In the genomic region with DNA sequence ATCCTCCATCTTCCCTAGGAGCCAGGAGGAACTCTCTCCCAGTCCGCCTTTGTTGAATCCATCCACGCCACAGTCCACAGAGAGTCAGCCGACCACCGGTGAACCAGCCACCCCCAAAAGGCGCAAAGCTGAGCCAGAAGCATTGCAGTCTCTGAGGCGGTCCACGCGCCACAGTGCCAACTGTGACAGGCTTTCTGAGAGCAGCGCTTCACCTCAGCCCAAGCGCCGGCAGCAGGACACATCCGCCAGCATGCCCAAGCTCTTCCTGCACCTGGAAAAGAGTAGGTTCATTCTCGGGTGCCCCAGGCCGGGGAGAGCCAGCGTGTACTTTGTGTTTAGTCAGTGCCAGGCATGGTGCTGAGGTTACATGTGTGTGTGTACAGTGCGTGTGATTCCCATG, we compare ENCODE assay signal across 20 cellular contexts. TPM values are rescaled to one million over a fixed set of nuclear protein-coding genes. Genes with fewer than 3 reads are reported as not detected.
A peak's percentile ranks its signal among the peaks of the same experiment; 100 is the strongest.
DNase-seq lines count a peak whose midpoint lies in the region; ATAC-seq and TF ChIP-seq lines count a peak whose summit lies in the region.
"Had no signal": no experiment of that assay in that cellular context is flagged by ENCODE, and none has a peak within 500 bp of the region (broad histone marks: within the 10 kb centered on the region; RNA-seq: fewer than 3 reads in every experiment).

No MANE protein-coding gene starts in this region.

- BruUV-seq in Caco-2 (replicated peaks; lab: Mats Ljungman, UMichigan), result no TSS peak

- H3K9me3 ChIP-seq in Caco-2, result no peaks in the 10 kb centered on the region
- H3K9me3 ChIP-seq: ascending aorta, uterus had no signal

- peaks cover 53% of the 10 kb centered on the region for H3K36me3 Mint-ChIP-seq in activated CD8-positive, alpha-beta memory T cell treated with anti-CD3 and anti-CD28 coated beads, Interleukin-2, amount 10 ng/mL, durations not matched to agents 7 days and 5 days
- H3K36me3 Mint-ChIP-seq in IgD-negative memory B cell (peaks cover 1% of the 10 kb centered on the region), CD14-positive monocyte (peaks cover 61 to 79% of the 10 kb centered on the region in 2 donors), Caco-2 (ENCODE audit: insufficient read depth, unreplicated experiment) (peaks cover 14% of the 10 kb centered on the region)
- peaks cover 49 to 58% of the 10 kb centered on the region in 2 donors for H3K36me3 Mint-ChIP-seq in activated naive CD4-positive, alpha-beta T cell treated with anti-CD3 and anti-CD28 coated beads, Interleukin-2, amount 50 U/mL, for 72 hours
- peaks cover 96% of the 10 kb centered on the region for H3K36me3 Mint-ChIP-seq in stimulated activated effector memory CD8-positive, alpha-beta T cell treated with anti-CD3 and anti-CD28 coated beads, Interleukin-12 subunit alpha, Interleukin-12 subunit beta, amount 100 ng/mL, for 72 hours

- no peak for DNase-seq in activated CD8-positive, alpha-beta memory T cell treated with anti-CD3 and anti-CD28 coated beads, Interleukin-2, amount 10 ng/mL, durations not matched to agents 7 days and 5 days
- no peak for DNase-seq in activated CD8-positive, alpha-beta memory T cell treated with anti-CD3 and anti-CD28 coated beads, Interleukin-2, amount 50 U/mL, for 48 hours
- no peak for DNase-seq in activated naive CD4-positive, alpha-beta T cell treated with anti-CD3 and anti-CD28 coated beads, Interleukin-2, amount 50 U/mL, for 72 hours (ENCODE audit: low spot score in 2 of 2)
- no peak for DNase-seq in stimulated activated effector memory CD8-positive, alpha-beta T cell treated with anti-CD3 and anti-CD28 coated beads, Interleukin-12 subunit alpha, Interleukin-12 subunit beta, amount 100 ng/mL, for 72 hours (ENCODE audit: low spot score in 2 of 2)
- no peak for DNase-seq in left lobe of liver (ENCODE audit: low spot score)
- no peak for DNase-seq in CD14-positive monocyte (ENCODE audit: low spot score)
- DNase-seq in Caco-2, result no peak
- DNase-seq: ACHN; activated CD4-positive, alpha-beta T cell treated with anti-CD3 and anti-CD28 coated beads for 48 hours; GDM1; IMR-90; kidney; NCI-H1694; NCI-H2171 treated with DMSO at 0.1 percent for 48 hours; NCI-H526; uterus had no signal

- H3K4me1 Mint-ChIP-seq in activated CD8-positive, alpha-beta memory T cell treated with anti-CD3 and anti-CD28 coated beads, Interleukin-2, amount 10 ng/mL, durations not matched to agents 7 days and 5 days, result peaks cover 63% of the 10 kb centered on the region
- H3K4me1 Mint-ChIP-seq in IgD-negative memory B cell, result peaks cover 26 to 58% (median 27%) of the 10 kb centered on the region in 3 donors
- peaks cover 40% of the 10 kb centered on the region for H3K4me1 Mint-ChIP-seq in stimulated activated effector memory CD8-positive, alpha-beta T cell treated with anti-CD3 and anti-CD28 coated beads, Interleukin-12 subunit alpha, Interleukin-12 subunit beta, amount 100 ng/mL, for 72 hours
- peaks cover 33% of the 10 kb centered on the region for H3K4me1 Mint-ChIP-seq in CD14-positive monocyte
- no peaks in the 10 kb centered on the region for H3K4me1 Mint-ChIP-seq in Caco-2 (ENCODE audit: low read depth, unreplicated experiment)

- H3K4me3 ChIP-seq in Caco-2 (ENCODE audit: low read depth, low read length), result no peak overlapping the region
- H3K4me3 ChIP-seq: ascending aorta, lung, uterus had no signal

- peak overlapping the region; percentile 85 for H3K27ac Mint-ChIP-seq in activated CD8-positive, alpha-beta memory T cell treated with anti-CD3 and anti-CD28 coated beads, Interleukin-2, amount 10 ng/mL, durations not matched to agents 7 days and 5 days
- peak overlapping the region in 1 of 3 donors; percentile 26 for H3K27ac Mint-ChIP-seq in IgD-negative memory B cell
- peak overlapping the region; percentile 94 to 99 for H3K27ac Mint-ChIP-seq in activated naive CD4-positive, alpha-beta T cell treated with anti-CD3 and anti-CD28 coated beads, Interleukin-2, amount 50 U/mL, for 72 hours
- H3K27ac Mint-ChIP-seq in stimulated activated effector memory CD8-positive, alpha-beta T cell treated with anti-CD3 and anti-CD28 coated beads, Interleukin-12 subunit alpha, Interleukin-12 subunit beta, amount 100 ng/mL, for 72 hours, result peak overlapping the region; percentile 95
- H3K27ac Mint-ChIP-seq in CD14-positive monocyte, result peak overlapping the region in 3 of 7 donors; percentile 4 to 63 (median 40)
- no peak overlapping the region for H3K27ac Mint-ChIP-seq in Caco-2 (ENCODE audit: unreplicated experiment)

- H3K36me3 ChIP-seq in Caco-2 (ENCODE audit: control insufficient read depth, insufficient read depth, low read length), result no peaks in the 10 kb centered on the region; the same call in 1 of the 2 replicates
- H3K36me3 ChIP-seq: uterus had no signal

- H3K27me3 Mint-ChIP-seq in activated CD8-positive, alpha-beta memory T cell treated with anti-CD3 and anti-CD28 coated beads, Interleukin-2, amount 10 ng/mL, durations not matched to agents 7 days and 5 days, result no peaks in the 10 kb centered on the region
- H3K27me3 Mint-ChIP-seq in IgD-negative memory B cell (peaks cover 2% of the 10 kb centered on the region), CD14-positive monocyte (ENCODE audit: low read depth in 3 of 3) (no peaks in the 10 kb centered on the region), Caco-2 (ENCODE audit: insufficient read depth, unreplicated experiment) (no peaks in the 10 kb centered on the region)

- no peaks in the 10 kb centered on the region for H3K4me1 ChIP-seq in Caco-2
- H3K4me1 ChIP-seq: ascending aorta, uterus had no signal

- no peaks in the 10 kb centered on the region for H3K27me3 ChIP-seq in Caco-2 (replicated peaks; ENCODE audit: control insufficient read depth, insufficient read depth, low read length)
- H3K27me3 ChIP-seq: ascending aorta, uterus had no signal

- intact Hi-C loops in CD14-positive monocyte (cut with micrococcal nuclease), result no loop called here
- intact Hi-C loops in Caco-2 (cut with micrococcal nuclease; ENCODE audit: unreplicated experiment), result no loop called here

- no peak for ATAC-seq in activated CD8-positive, alpha-beta memory T cell treated with anti-CD3 and anti-CD28 coated beads, Interleukin-2, amount 10 ng/mL, durations not matched to agents 7 days and 5 days
- ATAC-seq in activated naive CD4-positive, alpha-beta T cell treated with anti-CD3 and anti-CD28 coated beads, Interleukin-2, amount 50 U/mL, for 72 hours, result peak in 1 of 2 donors; percentile 30
- no peak for ATAC-seq in stimulated activated effector memory CD8-positive, alpha-beta T cell treated with anti-CD3 and anti-CD28 coated beads, Interleukin-12 subunit alpha, Interleukin-12 subunit beta, amount 100 ng/mL, for 72 hours
- no peak for ATAC-seq in left lobe of liver
- ATAC-seq: esophagus mucosa had no signal

- CTCF ChIA-PET in activated CD8-positive, alpha-beta memory T cell treated with anti-CD3 and anti-CD28 coated beads, Interleukin-2, amount 10 ng/mL, durations not matched to agents 7 days and 5 days (lab: Charles Lee), result interaction anchor here (1.2 kb wide), 1 partner anchor 9 kb away, joined by 3 read pairs; no protein-coding TSS in a partner anchor
- CTCF ChIA-PET in Caco-2 (lab: Charles Lee), result no interaction called here

- TF ChIP-seq CTCF in CD14-positive monocyte (IDR thresholded peaks at IDR 0.05) (no peak), Caco-2 (IDR thresholded peaks at IDR 0.05; ENCODE audit: insufficient read depth in 1 of 2, low read depth in 1 of 2, low read length in 1 of 2, severe bottlenecking in 1 of 2, unreplicated experiment in 1 of 2) (no peak)

- H3K4me3 Mint-ChIP-seq in activated CD8-positive, alpha-beta memory T cell treated with anti-CD3 and anti-CD28 coated beads, Interleukin-2, amount 10 ng/mL, durations not matched to agents 7 days and 5 days, result peak overlapping the region; percentile 67
- H3K4me3 Mint-ChIP-seq in IgD-negative memory B cell, result peak overlapping the region in 3 of 4 donors; percentile 13 to 82 (median 64)
- H3K4me3 Mint-ChIP-seq in stimulated activated effector memory CD8-positive, alpha-beta T cell treated with anti-CD3 and anti-CD28 coated beads, Interleukin-12 subunit alpha, Interleukin-12 subunit beta, amount 100 ng/mL, for 72 hours, result peak overlapping the region; percentile 71
- H3K4me3 Mint-ChIP-seq in CD14-positive monocyte, result no peak overlapping the region
- no peak overlapping the region for H3K4me3 Mint-ChIP-seq in Caco-2 (ENCODE audit: unreplicated experiment)

- POLR2A ChIA-PET in Caco-2 (lab: Charles Lee), result no interaction called here

- H3K9me3 Mint-ChIP-seq in activated CD8-positive, alpha-beta memory T cell treated with anti-CD3 and anti-CD28 coated beads, Interleukin-2, amount 10 ng/mL, durations not matched to agents 7 days and 5 days (ENCODE audit: low read depth), result no peaks in the 10 kb centered on the region
- H3K9me3 Mint-ChIP-seq in IgD-negative memory B cell, result no peaks in the 10 kb centered on the region
- no peaks in the 10 kb centered on the region for H3K9me3 Mint-ChIP-seq in activated naive CD4-positive, alpha-beta T cell treated with anti-CD3 and anti-CD28 coated beads, Interleukin-2, amount 50 U/mL, for 72 hours
- H3K9me3 Mint-ChIP-seq in stimulated activated effector memory CD8-positive, alpha-beta T cell treated with anti-CD3 and anti-CD28 coated beads, Interleukin-12 subunit alpha, Interleukin-12 subunit beta, amount 100 ng/mL, for 72 hours, result no peaks in the 10 kb centered on the region
- peaks cover 0 to 3% (median 0%) of the 10 kb centered on the region in 7 donors for H3K9me3 Mint-ChIP-seq in CD14-positive monocyte
- H3K9me3 Mint-ChIP-seq in Caco-2 (ENCODE audit: unreplicated experiment), result no peaks in the 10 kb centered on the region

RNA-seq across cellular contexts. Expression of gene MSL3, which starts 7.4 kb away (rescaled TPM):
- 10 to 100 TPM; 44.3 to 49.9 TPM for total RNA-seq in activated CD8-positive, alpha-beta memory T cell treated with anti-CD3 and anti-CD28 coated beads, Interleukin-2, amount 10 ng/mL, durations not matched to agents 7 days and 5 days
- 66.8 TPM for polyA plus RNA-seq in IgD-negative memory B cell
- total RNA-seq in activated naive CD4-positive, alpha-beta T cell treated with anti-CD3 and anti-CD28 coated beads, Interleukin-2, amount 50 U/mL, for 72 hours, result 10 to 100 TPM; 38.4 to 72.3 TPM
- total RNA-seq in left lobe of liver, result 9.7 TPM
- polyA plus RNA-seq in CD14-positive monocyte, result 10 to 100 TPM; 65.5 to 86.0 TPM
- total RNA-seq in Caco-2 (2022), result 13.5 and 14.0 TPM in 2 replicates

Comparison
In these comparisons a context has a peak if more than half of its experiments do, and no peak if none do; other contexts are left out.
1. H3K4me3 Mint-ChIP-seq: peak in activated CD8-positive, alpha-beta memory T cell treated with anti-CD3 and anti-CD28 coated beads, Interleukin-2, amount 10 ng/mL, durations not matched to agents 7 days and 5 days (single experiment), IgD-negative memory B cell (3 of 4) and stimulated activated effector memory CD8-positive, alpha-beta T cell treated with anti-CD3 and anti-CD28 coated beads, Interleukin-12 subunit alpha, Interleukin-12 subunit beta, amount 100 ng/mL, for 72 hours (single experiment); none in CD14-positive monocyte (0 of 2) and Caco-2 (single experiment).